8 cellular contexts compared by ENCODE assay signal in the genomic region with DNA sequence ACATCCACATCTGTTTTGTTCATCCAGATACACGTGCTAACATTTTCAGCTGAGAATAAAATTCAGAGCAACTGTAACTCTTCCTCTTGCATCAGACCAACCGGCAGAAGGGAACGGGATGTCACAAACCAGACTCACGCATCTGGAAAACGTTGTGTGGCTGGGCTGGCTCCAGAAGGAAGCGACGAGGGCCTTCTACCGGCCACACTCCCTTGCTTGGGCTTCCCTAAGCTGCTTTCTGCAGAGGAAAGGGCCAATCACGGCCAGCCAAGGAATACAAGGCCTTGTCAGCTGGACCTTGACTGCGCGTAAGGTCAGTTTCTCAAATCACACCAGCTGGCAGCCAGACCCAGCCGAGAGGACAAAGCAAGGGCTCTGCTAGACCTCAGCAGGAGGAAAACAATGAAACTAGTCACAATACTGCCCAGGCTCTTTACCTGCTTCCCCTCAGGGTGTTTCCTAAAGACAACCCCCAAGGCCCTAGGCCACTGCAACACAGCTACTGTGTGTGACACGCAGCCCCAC.
DNase-seq lines count a peak whose midpoint lies in the region; ATAC-seq and TF ChIP-seq lines count a peak whose summit lies in the region.

No MANE protein-coding gene starts in this region.

- H3K36me3 Mint-ChIP-seq in activated CD4-positive, alpha-beta T cell treated with anti-CD3 and anti-CD28 coated beads, Interleukin-2, amount 10 ng/mL, durations not matched to agents 24 days and 14 days (ENCODE audit: low read depth), result peaks cover 40% of the 10 kb centered on the region
- peaks cover 25% of the 10 kb centered on the region for H3K36me3 Mint-ChIP-seq in central memory CD8-positive, alpha-beta T cell (ENCODE audit: insufficient read depth)

- no peaks in the 10 kb centered on the region for H3K27me3 Mint-ChIP-seq in activated CD4-positive, alpha-beta T cell treated with anti-CD3 and anti-CD28 coated beads, Interleukin-2, amount 10 ng/mL, durations not matched to agents 24 days and 14 days
- H3K27me3 Mint-ChIP-seq in central memory CD8-positive, alpha-beta T cell, result no peaks in the 10 kb centered on the region

- H3K27ac ChIP-seq in left lung, result peak overlapping the region; percentile 81 to 91
- peak overlapping the region; percentile 37 for H3K27ac ChIP-seq in thymus (ENCODE audit: low read depth)

- TF ChIP-seq CTCF in left lung (IDR thresholded peaks at IDR 0.05), result no peak

- peak overlapping the region; percentile 84 for H3K27ac Mint-ChIP-seq in activated CD4-positive, alpha-beta T cell treated with anti-CD3 and anti-CD28 coated beads, Interleukin-2, amount 10 ng/mL, durations not matched to agents 24 days and 14 days
- H3K27ac Mint-ChIP-seq in central memory CD8-positive, alpha-beta T cell (ENCODE audit: low read depth), result peak overlapping the region; percentile 76

- H3K4me1 Mint-ChIP-seq in activated CD4-positive, alpha-beta T cell treated with anti-CD3 and anti-CD28 coated beads, Interleukin-2, amount 10 ng/mL, durations not matched to agents 24 days and 14 days, result peaks cover 51% of the 10 kb centered on the region
- H3K4me1 Mint-ChIP-seq in central memory CD8-positive, alpha-beta T cell, result peaks cover 25% of the 10 kb centered on the region

- no peaks in the 10 kb centered on the region for H3K9me3 Mint-ChIP-seq in activated CD4-positive, alpha-beta T cell treated with anti-CD3 and anti-CD28 coated beads, Interleukin-2, amount 10 ng/mL, durations not matched to agents 24 days and 14 days
- H3K9me3 Mint-ChIP-seq in central memory CD8-positive, alpha-beta T cell, result no peaks in the 10 kb centered on the region

- H3K27me3 ChIP-seq in left lung (no peaks in the 10 kb centered on the region), thymus (ENCODE audit: control insufficient read depth, insufficient read depth) (no peaks in the 10 kb centered on the region)

- H3K4me3 ChIP-seq in left lung, result no peak overlapping the region
- H3K4me3 ChIP-seq in thymus (ENCODE audit: low read length), result no peak overlapping the region

- ATAC-seq in central memory CD8-positive, alpha-beta T cell (replicated peaks; ENCODE audit: extremely low read depth, poor library complexity, severe bottlenecking), result no peak
- ATAC-seq in left lung, result peak; percentile 77
- no peak for ATAC-seq in GM21825 (IDR thresholded peaks at IDR 0.05; ENCODE audit: unreplicated experiment)
- ATAC-seq in HG02870 (IDR thresholded peaks at IDR 0.05; ENCODE audit: unreplicated experiment), result no peak
- no peak for ATAC-seq in GM19395 (IDR thresholded peaks at IDR 0.05; ENCODE audit: unreplicated experiment)

- peaks cover 16 to 50% of the 10 kb centered on the region in 2 donors for H3K4me1 ChIP-seq in left lung
- H3K4me1 ChIP-seq in thymus (ENCODE audit: control insufficient read depth, insufficient read depth, low read length), result peaks cover 15% of the 10 kb centered on the region

- H3K36me3 ChIP-seq in left lung, result peaks cover 0 to 33% of the 10 kb centered on the region in 2 donors
- peaks cover 14% of the 10 kb centered on the region for H3K36me3 ChIP-seq in thymus (ENCODE audit: control insufficient read depth, insufficient read depth)

- no peaks in the 10 kb centered on the region for H3K9me3 ChIP-seq in left lung
- H3K9me3 ChIP-seq in thymus (ENCODE audit: control insufficient read depth), result no peaks in the 10 kb centered on the region

- DNase-seq in activated CD4-positive, alpha-beta T cell treated with anti-CD3 and anti-CD28 coated beads, Interleukin-2, amount 10 ng/mL, durations not matched to agents 24 days and 14 days, result no peak
- no peak for DNase-seq in activated CD4-positive, alpha-beta T cell treated with anti-CD3 and anti-CD28 coated beads, Interleukin-2, amount 50 U/mL, for 48 hours
- no peak for DNase-seq in central memory CD8-positive, alpha-beta T cell (ENCODE audit: low spot score in 2 of 2)
- peak; percentile 78 to 83 for DNase-seq in left lung

- intact Hi-C loops in activated CD4-positive, alpha-beta T cell treated with anti-CD3 and anti-CD28 coated beads, Interleukin-2, amount 10 ng/mL, durations not matched to agents 24 days and 14 days (cut with micrococcal nuclease), result no loop called here
- intact Hi-C loops in left lung (cut with DNase I), result no loop called here

- H3K4me3 Mint-ChIP-seq in activated CD4-positive, alpha-beta T cell treated with anti-CD3 and anti-CD28 coated beads, Interleukin-2, amount 10 ng/mL, durations not matched to agents 24 days and 14 days, result no peak overlapping the region
- peak overlapping the region; percentile 3 for H3K4me3 Mint-ChIP-seq in central memory CD8-positive, alpha-beta T cell

- WGBS in thymus, result 95% methylated on average over 13 of the region's 13 CpGs

Comparison
In these comparisons a context has a peak if more than half of its experiments do, and no peak if none do; other contexts are left out.
1. DNase-seq: peak in left lung (2 of 2); none in activated CD4-positive, alpha-beta T cell treated with anti-CD3 and anti-CD28 coated beads, Interleukin-2, amount 10 ng/mL, durations not matched to agents 24 days and 14 days (single experiment), activated CD4-positive, alpha-beta T cell treated with anti-CD3 and anti-CD28 coated beads, Interleukin-2, amount 50 U/mL, for 48 hours (0 of 2) and central memory CD8-positive, alpha-beta T cell (0 of 2).